16 cellular contexts compared by ENCODE assay signal in the genomic region with DNA sequence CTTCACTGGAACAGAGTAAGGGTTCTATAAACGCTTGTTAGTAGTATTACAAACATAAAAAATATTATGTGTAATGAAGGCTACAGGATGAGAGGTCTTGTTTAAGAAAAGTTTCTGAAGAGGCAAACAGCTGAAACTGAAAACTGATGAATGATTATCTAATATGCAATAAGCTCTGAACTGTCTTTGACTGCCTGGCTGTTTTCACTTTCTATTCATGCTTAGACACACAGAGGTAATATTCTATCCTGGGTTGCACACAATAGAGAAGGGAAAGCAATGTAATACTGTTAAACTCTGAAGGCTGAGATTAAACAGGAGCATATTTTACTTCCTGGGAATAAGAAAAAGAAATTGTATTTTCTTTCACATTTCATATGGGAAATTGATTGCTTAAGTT.
DNase-seq lines count a peak whose midpoint lies in the region; ATAC-seq and TF ChIP-seq lines count a peak whose summit lies in the region.
"Had no signal": no experiment of that assay in that cellular context is flagged by ENCODE, and none has a peak within 500 bp of the region (broad histone marks: within the 10 kb centered on the region; RNA-seq: fewer than 3 reads in every experiment).

No MANE protein-coding gene starts in this region.

- H3K27ac ChIP-seq in esophagus muscularis mucosa (replicated peaks in 1 of 4), result no peak overlapping the region
- H3K27ac ChIP-seq: parathyroid adenoma, stomach had no signal

- no peak for DNase-seq in globus pallidus (ENCODE audit: low spot score)
- no peak for DNase-seq in Right ventricle myocardium inferior (ENCODE audit: missing footprints)
- DNase-seq in esophagus muscularis mucosa (ENCODE audit: extremely low spot score), result no peak
- DNase-seq in NCI-H510A (lab: John Stamatoyannopoulos, UW), result no peak
- DNase-seq: amniotic stem cell; IMR-90; mammary epithelial cell; NCI-H2081 treated with DMSO at 0.1 percent for 48 hours; Peyer's patch; stimulated activated CD4-positive, alpha-beta T cell treated with anti-CD3 and anti-CD28 coated beads, Interleukin-2, amount 100 ng/mL, for 24 hours; stomach had no signal

- no peaks in the 10 kb centered on the region for H3K36me3 ChIP-seq in esophagus muscularis mucosa
- H3K36me3 ChIP-seq: Peyer's patch, stomach had no signal

- H3K4me1 ChIP-seq in esophagus muscularis mucosa, result no peaks in the 10 kb centered on the region
- H3K4me1 ChIP-seq: parathyroid adenoma, Peyer's patch, stomach had no signal

- no peak for TF ChIP-seq EP300 in esophagus muscularis mucosa (IDR thresholded peaks at IDR 0.05)

- no peak for TF ChIP-seq POLR2A in esophagus muscularis mucosa (IDR thresholded peaks at IDR 0.05; ENCODE audit: low read depth)

- peak; percentile 94 for ATAC-seq in GM18498 (IDR thresholded peaks at IDR 0.05; ENCODE audit: unreplicated experiment)
- ATAC-seq in GM19452 (IDR thresholded peaks at IDR 0.05; ENCODE audit: unreplicated experiment), result peak; percentile 95
- ATAC-seq in HG02798 (IDR thresholded peaks at IDR 0.05; ENCODE audit: poor library complexity, unreplicated experiment), result peak; percentile 92
- peak; percentile 79 for ATAC-seq in HG03439 (IDR thresholded peaks at IDR 0.05; ENCODE audit: unreplicated experiment)
- ATAC-seq in Right ventricle myocardium inferior, result no peak

- H3K27me3 ChIP-seq in esophagus muscularis mucosa, result no peaks in the 10 kb centered on the region
- H3K27me3 ChIP-seq: Peyer's patch, stomach had no signal

- no peak for TF ChIP-seq CTCF in esophagus muscularis mucosa (IDR thresholded peaks at IDR 0.05)

- no peaks in the 10 kb centered on the region for H3K9me3 ChIP-seq in esophagus muscularis mucosa
- H3K9me3 ChIP-seq: Peyer's patch, stomach had no signal

- WGBS in esophagus muscularis mucosa, result 14% methylated on average over 1 of the region's 1 CpG

- intact Hi-C loops in Right ventricle myocardium inferior (cut with DNase I) (no loop called here), esophagus muscularis mucosa (cut with DNase I) (no loop called here)

- H3K4me3 ChIP-seq in esophagus muscularis mucosa, result no peak overlapping the region
- H3K4me3 ChIP-seq: Peyer's patch, stomach had no signal
